Comparison of ENCODE assay signal across 29 cellular contexts in genomic region chr14:31340297-31341063, GRCh38.
DNase-seq lines count a peak whose midpoint lies in the region; ATAC-seq, FAIRE-seq and TF ChIP-seq lines count a peak whose summit lies in the region.
"Had no signal": no experiment of that assay in that cellular context is flagged by ENCODE, and none has a peak within 500 bp of the region (broad histone marks: within the 10 kb centered on the region; RNA-seq: fewer than 3 reads in every experiment).

No MANE protein-coding gene starts in this region.

- H3K27ac ChIP-seq in PC-3 (ENCODE audit: low read length), result peak overlapping the region; percentile 70
- peak overlapping the region; percentile 57 for H3K27ac ChIP-seq in psoas muscle
- no peak overlapping the region for H3K27ac ChIP-seq in body of pancreas
- H3K27ac ChIP-seq: breast epithelium, parathyroid adenoma, stomach, thyroid gland, WERI-Rb-1 had no signal

- POLR2A ChIA-PET in PC-3 (lab: Charles Lee; ENCODE audit: unreplicated experiment), result interaction anchor here (0.6 to 0.7 kb wide), 2 partner anchors 25 to 133 kb away, joined by 3 to 4 read pairs; partner anchors contain the start of gene HECTD1

- peak overlapping the region; percentile 68 for H3K4me2 ChIP-seq in PC-3 (ENCODE audit: low read length)

- ATAC-seq in PC-3 (peak; percentile 83), psoas muscle (peak in 3 of 4 donors; percentile 45 to 64 (median 55)), body of pancreas (no peak), GM18867 (IDR thresholded peaks at IDR 0.05; ENCODE audit: unreplicated experiment) (no peak)
- ATAC-seq: activated naive CD4-positive, alpha-beta T cell treated with anti-CD3 and anti-CD28 coated beads, Interleukin-2, amount 50 U/mL, for 72 hours; right cardiac atrium had no signal

- DNase-seq in GM18507 (ENCODE audit: extremely low spot score, insufficient read length, low read depth) (peak; percentile 8), PC-3 (peak; percentile 66), kidney tubule cell (ENCODE audit: low spot score) (peak; percentile 45), psoas muscle (no peak), body of pancreas (no peak), DMS53 treated with DMSO at 0.1 percent for 48 hours (lab: John Stamatoyannopoulos, UW; ENCODE audit: unreplicated experiment) (no peak), NCI-H1105 (lab: John Stamatoyannopoulos, UW) (no peak)
- DNase-seq: activated CD4-positive, alpha-beta T cell treated with anti-CD3 and anti-CD28 coated beads, Interleukin-2, amount 10 ng/mL, durations not matched to agents 24 days and 14 days; activated CD8-positive, alpha-beta memory T cell treated with anti-CD3 and anti-CD28 coated beads for 24 hours; activated T-cell treated with anti-CD3 and anti-CD28 coated beads for 4 hours; CD4-positive, alpha-beta memory T cell; EL; mammary epithelial cell; NCI-H1694; NCI-H524 treated with DMSO at 0.1 percent for 48 hours; OCI-M1; right cardiac atrium; stimulated activated CD4-positive, alpha-beta T cell treated with anti-CD3 and anti-CD28 coated beads, Interleukin-4, amount 100 ng/mL, for 1 hour; stomach; T1000; thyroid gland; WERI-Rb-1 had no signal

- H3K27me3 ChIP-seq in PC-3 (ENCODE audit: low read length), result no peaks in the 10 kb centered on the region
- H3K27me3 ChIP-seq in psoas muscle (ENCODE audit: insufficient read depth in 3 of 3, low read length in 2 of 3), result no peaks in the 10 kb centered on the region
- no peaks in the 10 kb centered on the region for H3K27me3 ChIP-seq in body of pancreas
- H3K27me3 ChIP-seq: breast epithelium, stomach, thyroid gland had no signal

- 43 to 71% (median 46%) methylated on average over 5 of the region's 5 CpGs for WGBS in psoas muscle, 3 donors
- 40 to 57% methylated on average over 5 of the region's 5 CpGs for WGBS in body of pancreas, 2 donors

- H2AFZ ChIP-seq in PC-3 (ENCODE audit: low read length), result no peak overlapping the region
- H2AFZ ChIP-seq: parathyroid adenoma had no signal

- no peak for FAIRE-seq in GM18507 (lab: Jason Lieb, UNC)
- FAIRE-seq: D721Med, keratinocyte had no signal

- no peak for TF ChIP-seq POLR2A in body of pancreas (IDR thresholded peaks at IDR 0.05)

- 0 out of 2 replicates have a peak overlapping the region, but pooled peaks have one; percentile 15 for H3K9ac ChIP-seq in PC-3 (ENCODE audit: low read length)
- H3K9ac ChIP-seq: parathyroid adenoma had no signal

- H3K9me3 ChIP-seq in PC-3 (ENCODE audit: low read length) (no peaks in the 10 kb centered on the region), psoas muscle (no peaks in the 10 kb centered on the region), body of pancreas (no peaks in the 10 kb centered on the region)
- H3K9me3 ChIP-seq: breast epithelium, HAP-1, stomach, thyroid gland had no signal

- intact Hi-C loops in PC-3 (cut with micrococcal nuclease) (loop anchor here (1.0 to 5.0 kb wide), 2 partner anchors 133 to 180 kb away; partner anchors contain the start of gene HECTD1), psoas muscle (cut with DNase I) (no loop called here), body of pancreas (cut with DNase I) (no loop called here)

- BruUV-seq in PC-3 (replicated peaks; lab: Mats Ljungman, UMichigan), result no TSS peak

- no peaks in the 10 kb centered on the region for H3K79me2 ChIP-seq in PC-3 (ENCODE audit: low read length)
- H3K79me2 ChIP-seq: parathyroid adenoma had no signal

- H4K20me1 ChIP-seq in PC-3 (ENCODE audit: low read length), result no peaks in the 10 kb centered on the region

- no peaks in the 10 kb centered on the region for H3K9me2 ChIP-seq in PC-3 (replicated peaks; ENCODE audit: low read length)

- H3K4me1 ChIP-seq in PC-3 (ENCODE audit: insufficient read depth, low read length), result peaks cover 33% of the 10 kb centered on the region
- H3K4me1 ChIP-seq in psoas muscle, result peaks cover 27% of the 10 kb centered on the region
- peaks cover 8% of the 10 kb centered on the region for H3K4me1 ChIP-seq in body of pancreas
- H3K4me1 ChIP-seq: breast epithelium, parathyroid adenoma, thyroid gland had no signal

- CTCF ChIA-PET in PC-3 (lab: Charles Lee), result interaction anchor here (1.7 kb wide), 1 partner anchor 133 kb away, joined by 8 read pairs; the partner anchor contains the start of gene HECTD1

- peaks cover 5% of the 10 kb centered on the region for H3F3A ChIP-seq in PC-3 (ENCODE audit: low read length, unreplicated experiment)

- no peak for TF ChIP-seq CTCF in PC-3 (conservative IDR thresholded peaks at IDR 0.05; ENCODE audit: low read depth, low read length)
- no peak for TF ChIP-seq CTCF in psoas muscle (IDR thresholded peaks at IDR 0.05)
- no peak for TF ChIP-seq CTCF in body of pancreas (IDR thresholded peaks at IDR 0.05)

- H3K36me3 ChIP-seq in PC-3 (ENCODE audit: low read depth, low read length) (no peaks in the 10 kb centered on the region; the same call in 1 of the 2 replicates), psoas muscle (ENCODE audit: insufficient read depth in 1 of 2, low read depth in 1 of 2) (peaks cover 0 to 38% of the 10 kb centered on the region in 2 donors), body of pancreas (replicated peaks in 1 of 2; ENCODE audit: insufficient read depth in 1 of 2, low read depth in 2 of 2) (no peaks in the 10 kb centered on the region)
- H3K36me3 ChIP-seq: breast epithelium, WERI-Rb-1 had no signal

- H3K4me3 ChIP-seq in PC-3 (ENCODE audit: low read length) (no peak overlapping the region; the same call in 1 of the 2 replicates), psoas muscle (no peak overlapping the region), body of pancreas (no peak overlapping the region)
- H3K4me3 ChIP-seq: breast epithelium, HAP-1, stomach, thyroid gland had no signal

Comparison
In these comparisons a context has a peak if more than half of its experiments do, and no peak if none do; other contexts are left out.
1. DNase-seq: peak in GM18507 (single experiment), PC-3 (single experiment) and kidney tubule cell (single experiment); none in psoas muscle (0 of 2), body of pancreas (0 of 4), DMS53 treated with DMSO at 0.1 percent for 48 hours (single experiment) and NCI-H1105 (single experiment).
2. ATAC-seq: peak in PC-3 (single experiment) and psoas muscle (3 of 4); none in body of pancreas (single experiment) and GM18867 (single experiment).
3. H3K27ac ChIP-seq: peak in PC-3 (single experiment) and psoas muscle (single experiment); none in body of pancreas (0 of 4).